20 cellular contexts compared by ENCODE assay signal in the genomic region with DNA sequence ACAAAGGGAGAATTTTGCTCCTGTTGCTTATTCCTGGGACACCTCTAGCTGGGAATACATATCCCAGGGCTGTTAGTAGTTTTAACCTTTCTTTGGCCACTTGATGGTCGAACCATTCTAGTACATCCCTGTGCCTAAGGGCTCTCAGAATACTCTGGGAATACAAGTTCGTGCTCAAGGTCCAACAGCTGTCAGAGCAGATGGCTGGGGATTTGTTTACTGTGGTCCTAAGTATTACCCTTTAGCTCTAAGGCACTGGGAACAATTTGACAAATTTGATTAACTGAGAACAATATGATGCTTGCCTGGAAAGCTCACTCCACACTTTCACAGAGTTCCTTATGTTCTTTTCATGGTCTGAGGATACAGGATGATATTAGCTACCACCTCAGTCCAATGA. TPM values are rescaled to one million over a fixed set of nuclear protein-coding genes. Genes with fewer than 3 reads are reported as not detected.
A peak's percentile ranks its signal among the peaks of the same experiment; 100 is the strongest.
DNase-seq lines count a peak whose midpoint lies in the region; TF ChIP-seq lines count a peak whose summit lies in the region.
"Had no signal": no experiment of that assay in that cellular context is flagged by ENCODE, and none has a peak within 500 bp of the region (broad histone marks: within the 10 kb centered on the region; RNA-seq: fewer than 3 reads in every experiment).

No MANE protein-coding gene starts in this region.

- H3K18ac ChIP-seq in mesendoderm (ENCODE audit: low read length): no peak overlapping the region

- H3K4me3 ChIP-seq in SJCRH30 (no peak overlapping the region), mesendoderm (ENCODE audit: low read length) (no peak overlapping the region), thyroid gland (replicated peaks in 1 of 3) (no peak overlapping the region)
- H3K4me3 ChIP-seq: BLaER1, MG63 had no signal

- peak overlapping the region; percentile 79 for H2BK15ac ChIP-seq in mesendoderm (replicated peaks; ENCODE audit: low read depth)

- H3K27me3 ChIP-seq in SJCRH30 (no peaks in the 10 kb centered on the region), mesendoderm (ENCODE audit: insufficient read depth, low read length, poor library complexity) (no peaks in the 10 kb centered on the region), thyroid gland (no peaks in the 10 kb centered on the region)
- H3K27me3 ChIP-seq: BLaER1, MG63 had no signal

- no peak overlapping the region for H3K4me2 ChIP-seq in mesendoderm (ENCODE audit: low read length)
- H3K4me2 ChIP-seq: BLaER1 had no signal

- no peak overlapping the region for H3K23ac ChIP-seq in mesendoderm (ENCODE audit: low read length)

- H4K8ac ChIP-seq in mesendoderm (ENCODE audit: low read depth, low read length): no peak overlapping the region

- intact Hi-C loops in thyroid gland (cut with DNase I): no loop called here

- no peak for TF ChIP-seq POLR2A in thyroid gland (IDR thresholded peaks at IDR 0.05)

- H3K79me1 ChIP-seq in mesendoderm (ENCODE audit: low read length): no peaks in the 10 kb centered on the region

- peak; percentile 52 for DNase-seq in D341Med (ENCODE audit: low spot score)
- DNase-seq in NCI-H1694 (lab: John Stamatoyannopoulos, UW): peak; percentile 27
- peak; percentile 44 to 67 for DNase-seq in SJCRH30
- DNase-seq in mesendoderm: no peak
- no peak for DNase-seq in AG08395 (ENCODE audit: low spot score)
- DNase-seq in NCI-H510A (lab: John Stamatoyannopoulos, UW): no peak
- DNase-seq in NCI-H146 (lab: John Stamatoyannopoulos, UW): no peak
- no peak for DNase-seq in thyroid gland
- DNase-seq: CD4-positive, alpha-beta memory T cell; DMS79; MG63; NCI-H1048; NCI-H1436; NCI-H345; PC-3; RPMI8226; SHP77 treated with DMSO at 0.1 percent for 48 hours had no signal

- no peak overlapping the region for H3K4ac ChIP-seq in mesendoderm (ENCODE audit: low read depth, low read length)

- WGBS in mesendoderm (ENCODE audit: extremely low coverage, insufficient coverage, low lambda C conversion rate): no CpG with 5 or more reads among the region's 2 CpGs
- 23 to 29% methylated on average over 2 of the region's 2 CpGs for WGBS in thyroid gland, 2 donors

- H3K56ac ChIP-seq in mesendoderm (ENCODE audit: low read length): peak overlapping the region; percentile 10

- H3K27ac ChIP-seq in SJCRH30: peak overlapping the region; percentile 26
- no peak overlapping the region for H3K27ac ChIP-seq in mesendoderm (ENCODE audit: low read depth, low read length)
- H3K27ac ChIP-seq in thyroid gland: no peak overlapping the region
- H3K27ac ChIP-seq: BLaER1 had no signal

- peaks cover 23% of the 10 kb centered on the region for H3K4me1 ChIP-seq in SJCRH30
- H3K4me1 ChIP-seq in mesendoderm (ENCODE audit: control insufficient read depth, low read depth, low read length): peaks cover 4% of the 10 kb centered on the region
- H3K4me1 ChIP-seq in thyroid gland: no peaks in the 10 kb centered on the region

- no peak overlapping the region for H4K5ac ChIP-seq in mesendoderm (ENCODE audit: low read length)

- no peak overlapping the region for H2BK120ac ChIP-seq in mesendoderm (ENCODE audit: low read depth, low read length)

- no peak overlapping the region for H2AK5ac ChIP-seq in mesendoderm (ENCODE audit: low read length)

- H3K9me3 ChIP-seq in SJCRH30 (replicated peaks) (no peaks in the 10 kb centered on the region), thyroid gland (no peaks in the 10 kb centered on the region)
- H3K9me3 ChIP-seq: BLaER1, MG63 had no signal

- no peak overlapping the region for H2BK5ac ChIP-seq in mesendoderm (ENCODE audit: low read length)

- TF ChIP-seq CTCF in thyroid gland (IDR thresholded peaks at IDR 0.05): no peak

- no peaks in the 10 kb centered on the region for H3K36me3 ChIP-seq in SJCRH30
- H3K36me3 ChIP-seq in mesendoderm (ENCODE audit: control insufficient read depth, insufficient read depth, low read length): no peaks in the 10 kb centered on the region
- H3K36me3 ChIP-seq in thyroid gland: no peaks in the 10 kb centered on the region
- H3K36me3 ChIP-seq: BLaER1, MG63 had no signal

- H3K9ac ChIP-seq in mesendoderm (ENCODE audit: low read length): no peak overlapping the region
- H3K9ac ChIP-seq: BLaER1 had no signal

- H3K79me2 ChIP-seq in mesendoderm (ENCODE audit: control insufficient read depth, insufficient read depth, low read length): no peaks in the 10 kb centered on the region

RNA-seq across cellular contexts. Expression of gene PHOX2B, which starts 47.3 kb away (rescaled TPM):
- not detected in 2 replicates for total RNA-seq in SJCRH30 (2014; rRNA removed; shearing (Covaris generic))
- 0.01 TPM for polyA plus RNA-seq in mesendoderm (2013, experiment 1 of 2)
- not detected for polyA plus RNA-seq in mesendoderm (2013, experiment 2 of 2)
- total RNA-seq in thyroid gland: not detected
- total RNA-seq: CD4-positive, alpha-beta memory T cell; H9; PC-3 had no signal
- polyA plus RNA-seq: CD4-positive, alpha-beta memory T cell; IgD-negative memory B cell had no signal

Comparison
In these comparisons a context has a peak if more than half of its experiments do, and no peak if none do; other contexts are left out.
1. DNase-seq: peak in D341Med (single experiment), NCI-H1694 (single experiment) and SJCRH30 (2 of 2); none in mesendoderm (single experiment), AG08395 (single experiment), NCI-H510A (single experiment), NCI-H146 (single experiment) and thyroid gland (0 of 2).